10 cellular contexts compared by ENCODE assay signal in genomic region chr1:94979126-94979525, GRCh38.
"Had no signal": no experiment of that assay in that cellular context is flagged by ENCODE, and none has a peak within 500 bp of the region (broad histone marks: within the 10 kb centered on the region; RNA-seq: fewer than 3 reads in every experiment).

No MANE protein-coding gene starts in this region.

- H3K4me3 ChIP-seq: suprapubic skin had no signal

- H3K9me3 ChIP-seq: suprapubic skin had no signal

- H3K27me3 ChIP-seq: suprapubic skin had no signal

- ATAC-seq: effector memory CD8-positive, alpha-beta T cell; SK-N-SH treated with all-trans-retinoic acid at 6 μM for 48 hours had no signal

- H3K36me3 ChIP-seq: suprapubic skin had no signal

- DNase-seq: activated CD4-positive, alpha-beta T cell treated with anti-CD3 and anti-CD28 coated beads, Interleukin-2, amount 10 ng/mL, durations not matched to agents 7 days and 5 days; activated CD4-positive, CD25-positive, alpha-beta regulatory T cell; activated naive CD4-positive, alpha-beta T cell treated with anti-CD3 and anti-CD28 coated beads, Interleukin-2, amount 50 U/mL, for 16 hours; activated T-cell treated with anti-CD3 and anti-CD28 coated beads for 4 hours; effector memory CD8-positive, alpha-beta T cell; mammary epithelial cell; stimulated activated CD4-positive, alpha-beta T cell treated with anti-CD3 and anti-CD28 coated beads, Interleukin-1b, Interleukin-23, amount 100 ng/mL, for 48 hours; stimulated activated naive CD4-positive, alpha-beta T cell treated with Interleukin-2 at 50 U/mL for 16 hours had no signal
